In genomic region chr17:21016826-21017225, GRCh38 we compare ENCODE assay signal across 15 cellular contexts. TPM values are rescaled to one million over a fixed set of nuclear protein-coding genes. Genes with fewer than 3 reads are reported as not detected.
DNase-seq lines count a peak whose midpoint lies in the region; ATAC-seq and TF ChIP-seq lines count a peak whose summit lies in the region.
"Had no signal": no experiment of that assay in that cellular context is flagged by ENCODE, and none has a peak within 500 bp of the region (broad histone marks: within the 10 kb centered on the region; RNA-seq: fewer than 3 reads in every experiment).

No MANE protein-coding gene starts in this region.

- H3K4me1 Mint-ChIP-seq in activated T-cell treated with anti-CD3 and anti-CD28 coated beads, Interleukin-2, amount 50 U/mL, for 72 hours (ENCODE audit: low read depth): no peaks in the 10 kb centered on the region
- H3K4me1 Mint-ChIP-seq in natural killer cell: peaks cover 15 to 19% of the 10 kb centered on the region in 2 donors
- H3K4me1 Mint-ChIP-seq in natural killer cell treated with Interleukin-12 subunit alpha and Interleukin-12 subunit beta and Interleukin-15 and Interleukin-18, amount 100 ng/mL, for 72 hours (ENCODE audit: low read depth in 2 of 2): peaks cover 17% of the 10 kb centered on the region in 2 donors
- H3K4me1 Mint-ChIP-seq: GM23338 had no signal

- 88% methylated on average over 6 of the region's 7 CpGs for WGBS in esophagus muscularis mucosa

- TF ChIP-seq EP300 in esophagus muscularis mucosa (IDR thresholded peaks at IDR 0.05): no peak

- H3K36me3 ChIP-seq in esophagus muscularis mucosa: peaks cover 53 to 100% (median 92%) of the 10 kb centered on the region in 4 donors

- peak overlapping the region in 3 of 4 donors; percentile 71 to 82 (median 77) for H3K27ac ChIP-seq in esophagus muscularis mucosa (replicated peaks in 1 of 4)
- H3K27ac ChIP-seq: BLaER1 treated with 17β-estradiol and CSF1 and Interleukin-3, amounts not matched to agents 10 nM and 100 nM had no signal

- no peak for TF ChIP-seq POLR2A in esophagus muscularis mucosa (IDR thresholded peaks at IDR 0.05; ENCODE audit: low read depth)

- H3K4me3 ChIP-seq in esophagus muscularis mucosa: no peak overlapping the region
- H3K4me3 ChIP-seq: BLaER1 treated with 17β-estradiol and CSF1 and Interleukin-3, amounts not matched to agents 10 nM and 100 nM; GM23338 had no signal

- peaks cover 22 to 76% (median 67%) of the 10 kb centered on the region in 4 donors for H3K4me1 ChIP-seq in esophagus muscularis mucosa

- H3K27me3 Mint-ChIP-seq in activated T-cell treated with anti-CD3 and anti-CD28 coated beads, Interleukin-2, amount 50 U/mL, for 72 hours (ENCODE audit: low read depth): no peaks in the 10 kb centered on the region
- H3K27me3 Mint-ChIP-seq in natural killer cell (ENCODE audit: low read depth in 2 of 2): no peaks in the 10 kb centered on the region
- no peaks in the 10 kb centered on the region for H3K27me3 Mint-ChIP-seq in natural killer cell treated with Interleukin-12 subunit alpha and Interleukin-12 subunit beta and Interleukin-15 and Interleukin-18, amount 100 ng/mL, for 72 hours
- H3K27me3 Mint-ChIP-seq: B cell had no signal

- no peak for ATAC-seq in activated T-cell treated with anti-CD3 and anti-CD28 coated beads, Interleukin-2, amount 50 U/mL, for 72 hours (replicated peaks in 1 of 2)
- no peak for ATAC-seq in natural killer cell
- ATAC-seq in natural killer cell treated with Interleukin-12 subunit alpha and Interleukin-12 subunit beta and Interleukin-15 and Interleukin-18, amount 100 ng/mL, for 72 hours: no peak
- ATAC-seq: CD8-positive, alpha-beta T cell; GM23338 had no signal

- TF ChIP-seq CTCF in natural killer cell (IDR thresholded peaks at IDR 0.05) (no peak), esophagus muscularis mucosa (IDR thresholded peaks at IDR 0.05) (no peak)

- H3K9me3 Mint-ChIP-seq in activated T-cell treated with anti-CD3 and anti-CD28 coated beads, Interleukin-2, amount 50 U/mL, for 72 hours: no peaks in the 10 kb centered on the region
- H3K9me3 Mint-ChIP-seq in natural killer cell: no peaks in the 10 kb centered on the region
- H3K9me3 Mint-ChIP-seq in natural killer cell treated with Interleukin-12 subunit alpha and Interleukin-12 subunit beta and Interleukin-15 and Interleukin-18, amount 100 ng/mL, for 72 hours: no peaks in the 10 kb centered on the region
- H3K9me3 Mint-ChIP-seq: CD8-positive, alpha-beta T cell; GM23338 had no signal

- H3K27me3 ChIP-seq in esophagus muscularis mucosa: no peaks in the 10 kb centered on the region
- H3K27me3 ChIP-seq: BLaER1 treated with 17β-estradiol and CSF1 and Interleukin-3, amounts not matched to agents 10 nM and 100 nM had no signal

- no peaks in the 10 kb centered on the region for H3K9me3 ChIP-seq in esophagus muscularis mucosa
- H3K9me3 ChIP-seq: BLaER1 treated with 17β-estradiol and CSF1 and Interleukin-3, amounts not matched to agents 10 nM and 100 nM had no signal

- H3K4me3 Mint-ChIP-seq in activated T-cell treated with anti-CD3 and anti-CD28 coated beads, Interleukin-2, amount 50 U/mL, for 72 hours: no peak overlapping the region
- H3K4me3 Mint-ChIP-seq in natural killer cell: no peak overlapping the region
- no peak overlapping the region for H3K4me3 Mint-ChIP-seq in natural killer cell treated with Interleukin-12 subunit alpha and Interleukin-12 subunit beta and Interleukin-15 and Interleukin-18, amount 100 ng/mL, for 72 hours
- H3K4me3 Mint-ChIP-seq: B cell; CD8-positive, alpha-beta T cell; GM23338 had no signal

- DNase-seq in activated T-cell treated with anti-CD3 and anti-CD28 coated beads, Interleukin-2, amount 50 U/mL, for 72 hours: no peak
- DNase-seq in activated T-cell treated with anti-CD3 and anti-CD28 coated beads, Interleukin-2, amount 50 U/mL, for 48 hours: no peak
- DNase-seq in natural killer cell (no peak), esophagus muscularis mucosa (ENCODE audit: extremely low spot score) (no peak), AML-193 (lab: John Stamatoyannopoulos, UW) (no peak), GOT3 (lab: John Stamatoyannopoulos, UW) (no peak)
- DNase-seq in natural killer cell treated with Interleukin-12 subunit alpha and Interleukin-12 subunit beta and Interleukin-15 and Interleukin-18, amount 100 ng/mL, for 72 hours (ENCODE audit: low spot score): no peak
- DNase-seq: 8988T; Calu3; CD8-positive, alpha-beta T cell; DMS79 treated with DMSO at 0.1 percent for 48 hours; GF-D8 had no signal

- intact Hi-C loops in natural killer cell (cut with micrococcal nuclease): no loop called here
- intact Hi-C loops in esophagus muscularis mucosa (cut with DNase I): no loop called here

- H3K36me3 Mint-ChIP-seq in activated T-cell treated with anti-CD3 and anti-CD28 coated beads, Interleukin-2, amount 50 U/mL, for 72 hours (ENCODE audit: insufficient read depth in 2 of 2): peaks cover 16 to 50% of the 10 kb centered on the region in 2 donors
- peaks cover 16% of the 10 kb centered on the region for H3K36me3 Mint-ChIP-seq in natural killer cell
- H3K36me3 Mint-ChIP-seq in natural killer cell treated with Interleukin-12 subunit alpha and Interleukin-12 subunit beta and Interleukin-15 and Interleukin-18, amount 100 ng/mL, for 72 hours: peaks cover 30% of the 10 kb centered on the region

- peak overlapping the region; percentile 44 for H3K27ac Mint-ChIP-seq in activated T-cell treated with anti-CD3 and anti-CD28 coated beads, Interleukin-2, amount 50 U/mL, for 72 hours
- H3K27ac Mint-ChIP-seq in natural killer cell: peak overlapping the region; percentile 53 to 59
- no peak overlapping the region for H3K27ac Mint-ChIP-seq in natural killer cell treated with Interleukin-12 subunit alpha and Interleukin-12 subunit beta and Interleukin-15 and Interleukin-18, amount 100 ng/mL, for 72 hours
- H3K27ac Mint-ChIP-seq: B cell; CD8-positive, alpha-beta T cell had no signal

RNA-seq across cellular contexts. Expression of gene USP22, which starts 26.0 kb away (rescaled TPM):
- 100 to 1,000 TPM; 175 to 195 TPM for total RNA-seq in activated T-cell treated with anti-CD3 and anti-CD28 coated beads, Interleukin-2, amount 50 U/mL, for 72 hours
- total RNA-seq in natural killer cell (100 to 1,000 TPM; 121 to 155 (median 140) TPM), esophagus muscularis mucosa (100 to 1,000 TPM in 2 of 4 donors, 10 to 100 TPM in 2; 78.5 to 135 (median 112) TPM)
- 100 to 1,000 TPM; 102 to 179 TPM for total RNA-seq in natural killer cell treated with Interleukin-12 subunit alpha and Interleukin-12 subunit beta and Interleukin-15 and Interleukin-18, amount 100 ng/mL, for 72 hours

Comparison
In these comparisons a context has a peak if more than half of its experiments do, and no peak if none do; other contexts are left out.
1. H3K27ac Mint-ChIP-seq: peak in activated T-cell treated with anti-CD3 and anti-CD28 coated beads, Interleukin-2, amount 50 U/mL, for 72 hours (single experiment) and natural killer cell (2 of 2); none in natural killer cell treated with Interleukin-12 subunit alpha and Interleukin-12 subunit beta and Interleukin-15 and Interleukin-18, amount 100 ng/mL, for 72 hours (0 of 2).